Comparison of ENCODE assay signal across 12 cellular contexts in genomic region chr16:10961231-10961630, GRCh38. TPM values are rescaled to one million over a fixed set of nuclear protein-coding genes. Genes with fewer than 3 reads are reported as not detected.
DNase-seq lines count a peak whose midpoint lies in the region; ATAC-seq and TF ChIP-seq lines count a peak whose summit lies in the region.
"Had no signal": no experiment of that assay in that cellular context is flagged by ENCODE, and none has a peak within 500 bp of the region (broad histone marks: within the 10 kb centered on the region; RNA-seq: fewer than 3 reads in every experiment).

No MANE protein-coding gene starts in this region.

- intact Hi-C loops in Right ventricle myocardium superior (cut with DNase I) (loop anchor here (10.0 kb wide), 1 partner anchor 394 kb away; no protein-coding TSS in a partner anchor), body of pancreas (cut with DNase I) (loop anchor here (10.0 kb wide), 1 partner anchor 304 kb away; the partner anchor contains the start of gene TNP2)

- DNase-seq in GM23248 (peak; percentile 97), Right ventricle myocardium superior (no peak), GM10248 (ENCODE audit: extremely low spot score) (no peak), GM19238 (ENCODE audit: insufficient read length, low spot score) (no peak), body of pancreas (no peak), NCI-H2107 (lab: John Stamatoyannopoulos, UW) (no peak)
- DNase-seq: activated effector memory CD4-positive, alpha-beta T cell treated with anti-CD3 and anti-CD28 coated beads, Interleukin-2, amount 50 U/mL, for 16 hours; DMS79 treated with DMSO at 0.1 percent for 48 hours; NCI-H69 had no signal

- H3K9ac ChIP-seq in GM23248 (peak overlapping the region; percentile 72), skeletal muscle tissue (ENCODE audit: low read depth in 1 of 3, low read length in 3 of 3) (peak overlapping the region; percentile 16 to 57 (median 36))

- CTCF ChIA-PET in GM10248 (lab: Yijun Ruan, JAX) = interaction anchor here (1.5 to 17.8 kb wide), 6 partner anchors 3 to 444 kb away, joined by 3 to 305 read pairs (median 153); partner anchors contain the start of genes CLEC16A and SOCS1

- 10 to 15% methylated on average over 7 of the region's 7 CpGs for WGBS in GM23248 (ENCODE audit: low coverage in 1 of 2, low lambda C conversion rate in 2 of 2, missing lambda C conversion rate in 2 of 2), 2 experiments
- 76 to 80% methylated on average over 7 of the region's 7 CpGs for WGBS in body of pancreas, 2 donors

- no peaks in the 10 kb centered on the region for H3K36me3 ChIP-seq in GM23248 (ENCODE audit: low read depth)
- peaks cover 13 to 21% (median 16%) of the 10 kb centered on the region in 3 donors for H3K36me3 ChIP-seq in skeletal muscle tissue (ENCODE audit: control insufficient read depth in 3 of 3, insufficient read depth in 3 of 3, low read length in 3 of 3)
- H3K36me3 ChIP-seq in body of pancreas (replicated peaks in 1 of 2; ENCODE audit: insufficient read depth in 1 of 2, low read depth in 2 of 2) = peaks cover 0 to 4% of the 10 kb centered on the region in 2 donors

- TF ChIP-seq POLR2A in body of pancreas (IDR thresholded peaks at IDR 0.05) = no peak

- in situ Hi-C loops in GM23248 (cut with MboI) = loop anchor here (10.0 to 25.0 kb wide), 3 partner anchors 294 to 726 kb away; partner anchors contain the start of gene SOCS1

- peaks cover 88% of the 10 kb centered on the region for H3K36me3 Mint-ChIP-seq in activated T-helper 17 cell treated with anti-CD3 and anti-CD28 coated beads, Interleukin-2, amount 50 U/mL, for 72 hours (ENCODE audit: low read depth)

- H3K4me1 ChIP-seq in GM23248 (ENCODE audit: insufficient read depth) (peaks cover 34% of the 10 kb centered on the region), skeletal muscle tissue (ENCODE audit: control insufficient read depth in 3 of 3, insufficient read depth in 3 of 3, low read length in 3 of 3) (peaks cover 9 to 26% (median 20%) of the 10 kb centered on the region in 3 donors), body of pancreas (peaks cover 4% of the 10 kb centered on the region)

- no peaks in the 10 kb centered on the region for H3K27me3 Mint-ChIP-seq in activated T-helper 17 cell treated with anti-CD3 and anti-CD28 coated beads, Interleukin-2, amount 50 U/mL, for 72 hours

- peak overlapping the region; percentile 19 for H3K4me3 Mint-ChIP-seq in activated T-helper 17 cell treated with anti-CD3 and anti-CD28 coated beads, Interleukin-2, amount 50 U/mL, for 72 hours
- H3K4me3 Mint-ChIP-seq: nephron had no signal

- peaks cover 5% of the 10 kb centered on the region for H3K9me3 Mint-ChIP-seq in activated T-helper 17 cell treated with anti-CD3 and anti-CD28 coated beads, Interleukin-2, amount 50 U/mL, for 72 hours
- H3K9me3 Mint-ChIP-seq: nephron had no signal

- POLR2A ChIA-PET in GM10248 (lab: Yijun Ruan, JAX) = no interaction called here

- H3K4me2 ChIP-seq in GM23248 (ENCODE audit: unreplicated experiment) = peak overlapping the region; percentile 71

- peaks cover 49% of the 10 kb centered on the region for H3K4me1 Mint-ChIP-seq in activated T-helper 17 cell treated with anti-CD3 and anti-CD28 coated beads, Interleukin-2, amount 50 U/mL, for 72 hours

- peak overlapping the region; percentile 99 for H3K27ac Mint-ChIP-seq in activated T-helper 17 cell treated with anti-CD3 and anti-CD28 coated beads, Interleukin-2, amount 50 U/mL, for 72 hours
- H3K27ac Mint-ChIP-seq: nephron had no signal

- H3F3A ChIP-seq in GM23248 (ENCODE audit: insufficient read depth) = peaks cover 32% of the 10 kb centered on the region

- peaks cover 20% of the 10 kb centered on the region; the same call in 1 of the 2 replicates for H3K79me2 ChIP-seq in GM23248 (ENCODE audit: insufficient read depth)

- H3K9me3 ChIP-seq in GM23248 (ENCODE audit: low read depth) = no peaks in the 10 kb centered on the region
- H3K9me3 ChIP-seq in skeletal muscle tissue (ENCODE audit: control insufficient read depth in 3 of 3, low read length in 3 of 3) = no peaks in the 10 kb centered on the region
- no peaks in the 10 kb centered on the region for H3K9me3 ChIP-seq in body of pancreas

- TF ChIP-seq CTCF in GM10248 (IDR thresholded peaks at IDR 0.05; ENCODE audit: control extremely low read depth, extremely low read depth, low read depth, missing control alignments) = no peak
- TF ChIP-seq CTCF in body of pancreas (IDR thresholded peaks at IDR 0.05) = no peak

- H2AFZ ChIP-seq in GM23248 = peak overlapping the region; percentile 18; the same call in 1 of the 2 replicates

- peak; percentile 8 for ATAC-seq in activated T-helper 17 cell treated with anti-CD3 and anti-CD28 coated beads, Interleukin-2, amount 50 U/mL, for 72 hours (replicated peaks)
- ATAC-seq in Right ventricle myocardium superior (ENCODE audit: poor library complexity) = peak; percentile 47
- ATAC-seq in body of pancreas = no peak

- no peaks in the 10 kb centered on the region for H4K20me1 ChIP-seq in GM23248 (ENCODE audit: insufficient read depth)

- H3K4me3 ChIP-seq in GM23248 (peak overlapping the region; percentile 49), skeletal muscle tissue (ENCODE audit: low read length in 3 of 3) (no peak overlapping the region), body of pancreas (no peak overlapping the region)

- H3K27ac ChIP-seq in GM23248 (peak overlapping the region; percentile 86), skeletal muscle tissue (ENCODE audit: low read depth, low read length) (peak overlapping the region; percentile 60), body of pancreas (no peak overlapping the region)

- H3K27me3 ChIP-seq in GM23248 (replicated peaks; ENCODE audit: insufficient read depth) = no peaks in the 10 kb centered on the region
- no peaks in the 10 kb centered on the region for H3K27me3 ChIP-seq in skeletal muscle tissue (ENCODE audit: control insufficient read depth in 3 of 3, insufficient read depth in 3 of 3, low read length in 3 of 3)
- H3K27me3 ChIP-seq in body of pancreas = no peaks in the 10 kb centered on the region

- no peaks in the 10 kb centered on the region for H3K9me2 ChIP-seq in GM23248 (ENCODE audit: insufficient read depth)

RNA-seq across cellular contexts. Expression of gene CLEC16A, which starts 16.9 kb away (rescaled TPM):
- 12.9 and 21.4 TPM in 2 replicates for total RNA-seq in GM23248 (2014; rRNA removed; shearing (Covaris generic))
- 12.7 and 13.2 TPM in 2 replicates for polyA plus RNA-seq in GM23248 (2016; fragmentation: Nextera tagmentation; extraction: Ambion mirVana)
- 10 to 100 TPM; 24.3 to 24.8 TPM for total RNA-seq in activated T-helper 17 cell treated with anti-CD3 and anti-CD28 coated beads, Interleukin-2, amount 50 U/mL, for 72 hours
- total RNA-seq in Right ventricle myocardium superior = 20.9 TPM
- 14.6 TPM for total RNA-seq in skeletal muscle tissue
- total RNA-seq in body of pancreas = 10 to 100 TPM; 15.0 to 21.4 TPM

RNA-seq across cellular contexts. Expression of gene DEXI, which starts 19.0 kb away (rescaled TPM):
- total RNA-seq in GM23248 (2014; rRNA removed; shearing (Covaris generic)) = 101 and 105 TPM in 2 replicates
- 41.8 and 42.1 TPM in 2 replicates for polyA plus RNA-seq in GM23248 (2016; fragmentation: Nextera tagmentation; extraction: Ambion mirVana)
- total RNA-seq in activated T-helper 17 cell treated with anti-CD3 and anti-CD28 coated beads, Interleukin-2, amount 50 U/mL, for 72 hours = 10 to 100 TPM; 22.6 to 24.6 TPM
- total RNA-seq in Right ventricle myocardium superior = 112 TPM
- total RNA-seq in skeletal muscle tissue = 42.8 TPM
- 10 to 100 TPM; 29.8 to 51.1 TPM for total RNA-seq in body of pancreas

Comparison
In these comparisons a context has a peak if more than half of its experiments do, and no peak if none do; other contexts are left out.
1. H3K27ac ChIP-seq: peak in GM23248 (single experiment) and skeletal muscle tissue (single experiment); none in body of pancreas (0 of 4).